Comparison of ENCODE assay signal across 12 cellular contexts in the genomic region with DNA sequence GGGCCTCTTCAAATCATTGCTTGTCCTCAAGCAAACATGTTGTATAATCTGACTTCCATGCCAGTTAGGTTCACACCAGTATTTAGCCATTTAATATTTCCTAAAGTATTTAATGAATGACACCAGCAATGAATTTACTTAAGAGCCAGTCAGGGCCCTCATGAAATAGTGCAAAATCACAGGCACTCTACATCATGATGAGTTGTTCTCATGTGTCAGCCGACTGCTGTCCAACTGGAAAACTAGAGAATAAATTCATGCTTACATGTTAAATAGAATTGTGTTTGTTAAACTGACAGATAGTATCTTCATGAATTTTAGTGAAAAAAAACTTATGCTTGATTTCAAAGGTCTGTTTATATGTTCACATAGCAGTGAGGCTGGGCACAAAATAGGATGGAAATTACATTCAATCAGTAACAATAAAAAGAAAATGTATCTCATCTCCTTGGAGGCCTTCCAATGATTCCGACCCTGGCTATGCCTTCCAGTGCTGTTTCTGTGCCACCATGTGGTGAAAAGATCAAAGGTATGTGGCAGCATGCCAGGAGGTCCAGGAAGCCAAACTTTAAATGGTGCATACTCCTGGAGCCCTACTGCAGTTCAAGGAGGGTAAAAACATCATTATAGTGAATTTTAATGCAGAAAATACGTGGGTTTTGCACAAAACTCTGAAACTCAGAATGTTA. TPM values are rescaled to one million over a fixed set of nuclear protein-coding genes. Genes with fewer than 3 reads are reported as not detected.
DNase-seq lines count a peak whose midpoint lies in the region; ATAC-seq and TF ChIP-seq lines count a peak whose summit lies in the region.
"Had no signal": no experiment of that assay in that cellular context is flagged by ENCODE, and none has a peak within 500 bp of the region (broad histone marks: within the 10 kb centered on the region; RNA-seq: fewer than 3 reads in every experiment).

No MANE protein-coding gene starts in this region.

- TF ChIP-seq CTCF in cardiac fibroblast (IDR thresholded peaks at IDR 0.05; ENCODE audit: low read depth, low read length): no peak
- no peak for TF ChIP-seq CTCF in nephron (IDR thresholded peaks at IDR 0.05; ENCODE audit: unreplicated experiment in 3 of 3)
- TF ChIP-seq CTCF in tibial artery (IDR thresholded peaks at IDR 0.05): no peak
- no peak for TF ChIP-seq CTCF in OCI-LY7 (conservative IDR thresholded peaks at IDR 0.05; ENCODE audit: low read length)

- H3K36me3 Mint-ChIP-seq in nephron (ENCODE audit: low read depth): peaks cover 77% of the 10 kb centered on the region

- H3K4me1 ChIP-seq in GM23248 (ENCODE audit: insufficient read depth): peaks cover 15% of the 10 kb centered on the region
- H3K4me1 ChIP-seq in tibial artery: peaks cover 0 to 20% (median 6%) of the 10 kb centered on the region in 4 donors
- H3K4me1 ChIP-seq in OCI-LY7 (ENCODE audit: insufficient read depth, low read length, poor library complexity, severe bottlenecking): no peaks in the 10 kb centered on the region
- H3K4me1 ChIP-seq: prostate gland had no signal

- in situ Hi-C loops in GM23248 (cut with MboI): no loop called here

- intact Hi-C loops in tibial artery (cut with DNase I; ENCODE audit: low total_unique reads) (no loop called here), OCI-LY7 (cut with micrococcal nuclease; ENCODE audit: unreplicated experiment) (no loop called here)

- POLR2A ChIA-PET in OCI-LY7 (lab: Charles Lee): interaction anchor here (0.6 to 1.7 kb wide), 4 partner anchors 8 to 745 kb away, joined by 3 to 10 read pairs (median 4); no protein-coding TSS in a partner anchor

- no peaks in the 10 kb centered on the region for H3K9me3 Mint-ChIP-seq in nephron
- H3K9me3 Mint-ChIP-seq in stimulated activated naive CD8-positive, alpha-beta T cell treated with anti-CD3 and anti-CD28 coated beads, Interleukin-15, amount 100 ng/mL, for 72 hours: peaks cover 7 to 10% of the 10 kb centered on the region in 2 donors

- H3K4me1 Mint-ChIP-seq in nephron: peaks cover 41% of the 10 kb centered on the region
- peaks cover 10% of the 10 kb centered on the region for H3K4me1 Mint-ChIP-seq in stimulated activated naive CD8-positive, alpha-beta T cell treated with anti-CD3 and anti-CD28 coated beads, Interleukin-15, amount 100 ng/mL, for 72 hours

- H3K27ac Mint-ChIP-seq in nephron: peak overlapping the region; percentile 52 to 92 (median 84)
- no peak overlapping the region for H3K27ac Mint-ChIP-seq in stimulated activated naive CD8-positive, alpha-beta T cell treated with anti-CD3 and anti-CD28 coated beads, Interleukin-15, amount 100 ng/mL, for 72 hours

- H3K27me3 ChIP-seq in GM23248 (replicated peaks; ENCODE audit: insufficient read depth) (no peaks in the 10 kb centered on the region), tibial artery (no peaks in the 10 kb centered on the region)
- H3K27me3 ChIP-seq: ascending aorta had no signal

- H2AFZ ChIP-seq in GM23248 (no peak overlapping the region), OCI-LY7 (ENCODE audit: low read length) (no peak overlapping the region)

- WGBS in GM23248 (ENCODE audit: low coverage in 1 of 2, low lambda C conversion rate in 2 of 2, missing lambda C conversion rate in 2 of 2), 2 experiments: 48 to 55% methylated on average over 3 of the region's 3 CpGs

- no peaks in the 10 kb centered on the region for H3K27me3 Mint-ChIP-seq in nephron (ENCODE audit: low read depth)
- no peaks in the 10 kb centered on the region for H3K27me3 Mint-ChIP-seq in stimulated activated naive CD8-positive, alpha-beta T cell treated with anti-CD3 and anti-CD28 coated beads, Interleukin-15, amount 100 ng/mL, for 72 hours

- H3K4me3 ChIP-seq in GM23248: no peak overlapping the region
- H3K4me3 ChIP-seq in cardiac fibroblast (replicated peaks in 1 of 2; ENCODE audit: low read depth in 2 of 2, low read length in 2 of 2): no peak overlapping the region
- H3K4me3 ChIP-seq in tibial artery: no peak overlapping the region
- H3K4me3 ChIP-seq in OCI-LY7 (ENCODE audit: low read depth, low read length, poor library complexity, severe bottlenecking): no peak overlapping the region
- H3K4me3 ChIP-seq: ascending aorta, prostate gland had no signal

- H3K36me3 ChIP-seq in GM23248 (ENCODE audit: low read depth) (no peaks in the 10 kb centered on the region; the same call in 1 of the 2 replicates), tibial artery (no peaks in the 10 kb centered on the region), OCI-LY7 (ENCODE audit: insufficient read depth, low read length) (peaks cover 93% of the 10 kb centered on the region)
- H3K36me3 ChIP-seq: ascending aorta, prostate gland had no signal

- no peak overlapping the region for H3K9ac ChIP-seq in GM23248

- no peak for ATAC-seq in stimulated activated naive CD8-positive, alpha-beta T cell treated with anti-CD3 and anti-CD28 coated beads, Interleukin-15, amount 100 ng/mL, for 72 hours

- CTCF ChIA-PET in OCI-LY7 (lab: Charles Lee; ENCODE audit: unreplicated experiment): no interaction called here

- BruUV-seq in OCI-LY7 (replicated peaks; lab: Mats Ljungman, UMichigan): no TSS peak

- H3K79me2 ChIP-seq in GM23248 (ENCODE audit: insufficient read depth) (no peaks in the 10 kb centered on the region), OCI-LY7 (ENCODE audit: insufficient read depth, low read depth, low read length) (no peaks in the 10 kb centered on the region)

- H3K9me3 ChIP-seq in GM23248 (ENCODE audit: low read depth) (no peaks in the 10 kb centered on the region), tibial artery (no peaks in the 10 kb centered on the region), OCI-LY7 (ENCODE audit: low read length) (no peaks in the 10 kb centered on the region)
- H3K9me3 ChIP-seq: ascending aorta, prostate gland had no signal

- no peak overlapping the region for H3K27ac ChIP-seq in GM23248
- H3K27ac ChIP-seq in tibial artery: no peak overlapping the region
- H3K27ac ChIP-seq in OCI-LY7 (ENCODE audit: low read depth, low read length, poor library complexity, severe bottlenecking): no peak overlapping the region
- H3K27ac ChIP-seq: ascending aorta, prostate gland had no signal

- H3K4me2 ChIP-seq in GM23248 (ENCODE audit: unreplicated experiment): no peak overlapping the region
- no peak overlapping the region for H3K4me2 ChIP-seq in OCI-LY7 (ENCODE audit: low read length)

- H4K20me1 ChIP-seq in GM23248 (ENCODE audit: insufficient read depth) (no peaks in the 10 kb centered on the region), OCI-LY7 (ENCODE audit: insufficient read depth, low read length) (no peaks in the 10 kb centered on the region)

- H3K4me3 Mint-ChIP-seq in nephron: no peak overlapping the region
- no peak overlapping the region for H3K4me3 Mint-ChIP-seq in stimulated activated naive CD8-positive, alpha-beta T cell treated with anti-CD3 and anti-CD28 coated beads, Interleukin-15, amount 100 ng/mL, for 72 hours

- H3K9me2 ChIP-seq in GM23248 (ENCODE audit: insufficient read depth) (no peaks in the 10 kb centered on the region), OCI-LY7 (ENCODE audit: insufficient read depth, low read length) (no peaks in the 10 kb centered on the region)

- DNase-seq in GM23248: peak; percentile 41
- peak; percentile 13 for DNase-seq in NCI-H2171 (lab: John Stamatoyannopoulos, UW)
- peak; percentile 33 to 61 for DNase-seq in cardiac fibroblast (ENCODE audit: low read depth in 2 of 2)
- no peak for DNase-seq in tibial artery
- no peak for DNase-seq in germinal center (ENCODE audit: low spot score)
- no peak for DNase-seq in OCI-LY7 (ENCODE audit: low spot score)
- no peak for DNase-seq in stimulated activated naive CD8-positive, alpha-beta T cell treated with anti-CD3 and anti-CD28 coated beads, Interleukin-15, amount 100 ng/mL, for 72 hours
- DNase-seq: activated CD4-positive, alpha-beta T cell treated with anti-CD3 and anti-CD28 coated beads, Interleukin-2, amount 50 U/mL, for 4 hours; hippocampal formation had no signal

- H3F3A ChIP-seq in GM23248 (ENCODE audit: insufficient read depth): no peaks in the 10 kb centered on the region; the same call in 1 of the 2 replicates

RNA-seq across cellular contexts. Expression of a gene that starts 45.2 kb away (rescaled TPM):
- total RNA-seq in GM23248 (2014; rRNA removed; shearing (Covaris generic)): 43.6 and 47.6 TPM in 2 replicates
- polyA plus RNA-seq in GM23248 (2016; fragmentation: Nextera tagmentation; extraction: Ambion mirVana): 45.4 and 46.0 TPM in 2 replicates
- 60.5 and 78.2 TPM in 2 replicates for total RNA-seq in OCI-LY7 (2014; rRNA removed; shearing (Covaris generic))
- total RNA-seq in OCI-LY7 (2022): 84.1 and 90.3 TPM in 2 replicates

Comparison
In these comparisons a context has a peak if more than half of its experiments do, and no peak if none do; other contexts are left out.
1. DNase-seq: peak in GM23248 (single experiment), NCI-H2171 (single experiment) and cardiac fibroblast (2 of 2); none in tibial artery (0 of 2), germinal center (single experiment), OCI-LY7 (single experiment) and stimulated activated naive CD8-positive, alpha-beta T cell treated with anti-CD3 and anti-CD28 coated beads, Interleukin-15, amount 100 ng/mL, for 72 hours (0 of 2).
2. H3K27ac Mint-ChIP-seq: peak in nephron (3 of 3); none in stimulated activated naive CD8-positive, alpha-beta T cell treated with anti-CD3 and anti-CD28 coated beads, Interleukin-15, amount 100 ng/mL, for 72 hours (0 of 2).